ENCODE assay signal across 1 cellular context in the genomic region with DNA sequence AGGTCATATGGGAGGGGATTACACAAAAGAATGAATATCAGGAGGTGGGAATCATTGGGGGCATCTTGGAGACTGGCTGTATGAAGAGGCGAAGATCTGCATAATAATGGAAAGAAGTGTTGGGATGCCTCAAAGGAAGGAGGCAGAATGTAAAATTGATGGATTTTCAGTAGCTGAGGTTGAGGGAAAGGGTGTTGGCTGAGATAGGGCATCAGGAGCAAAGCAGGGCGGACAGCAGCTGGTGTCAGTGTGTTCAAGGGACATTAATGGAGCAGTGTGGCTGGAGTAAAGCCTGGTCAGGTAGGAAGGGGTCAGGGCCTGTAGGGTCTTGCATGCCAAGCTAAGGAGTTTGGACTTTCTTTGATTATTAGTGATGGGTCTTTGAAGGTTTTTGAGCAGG.
TF ChIP-seq lines count a peak whose summit lies in the region.

No MANE protein-coding gene starts in this region.

TF ChIP-seq in GM23338, 12 proteins besides CTCF, POLR2A, EP300 and RAD21:
- TF ChIP-seq, protein P1, sequence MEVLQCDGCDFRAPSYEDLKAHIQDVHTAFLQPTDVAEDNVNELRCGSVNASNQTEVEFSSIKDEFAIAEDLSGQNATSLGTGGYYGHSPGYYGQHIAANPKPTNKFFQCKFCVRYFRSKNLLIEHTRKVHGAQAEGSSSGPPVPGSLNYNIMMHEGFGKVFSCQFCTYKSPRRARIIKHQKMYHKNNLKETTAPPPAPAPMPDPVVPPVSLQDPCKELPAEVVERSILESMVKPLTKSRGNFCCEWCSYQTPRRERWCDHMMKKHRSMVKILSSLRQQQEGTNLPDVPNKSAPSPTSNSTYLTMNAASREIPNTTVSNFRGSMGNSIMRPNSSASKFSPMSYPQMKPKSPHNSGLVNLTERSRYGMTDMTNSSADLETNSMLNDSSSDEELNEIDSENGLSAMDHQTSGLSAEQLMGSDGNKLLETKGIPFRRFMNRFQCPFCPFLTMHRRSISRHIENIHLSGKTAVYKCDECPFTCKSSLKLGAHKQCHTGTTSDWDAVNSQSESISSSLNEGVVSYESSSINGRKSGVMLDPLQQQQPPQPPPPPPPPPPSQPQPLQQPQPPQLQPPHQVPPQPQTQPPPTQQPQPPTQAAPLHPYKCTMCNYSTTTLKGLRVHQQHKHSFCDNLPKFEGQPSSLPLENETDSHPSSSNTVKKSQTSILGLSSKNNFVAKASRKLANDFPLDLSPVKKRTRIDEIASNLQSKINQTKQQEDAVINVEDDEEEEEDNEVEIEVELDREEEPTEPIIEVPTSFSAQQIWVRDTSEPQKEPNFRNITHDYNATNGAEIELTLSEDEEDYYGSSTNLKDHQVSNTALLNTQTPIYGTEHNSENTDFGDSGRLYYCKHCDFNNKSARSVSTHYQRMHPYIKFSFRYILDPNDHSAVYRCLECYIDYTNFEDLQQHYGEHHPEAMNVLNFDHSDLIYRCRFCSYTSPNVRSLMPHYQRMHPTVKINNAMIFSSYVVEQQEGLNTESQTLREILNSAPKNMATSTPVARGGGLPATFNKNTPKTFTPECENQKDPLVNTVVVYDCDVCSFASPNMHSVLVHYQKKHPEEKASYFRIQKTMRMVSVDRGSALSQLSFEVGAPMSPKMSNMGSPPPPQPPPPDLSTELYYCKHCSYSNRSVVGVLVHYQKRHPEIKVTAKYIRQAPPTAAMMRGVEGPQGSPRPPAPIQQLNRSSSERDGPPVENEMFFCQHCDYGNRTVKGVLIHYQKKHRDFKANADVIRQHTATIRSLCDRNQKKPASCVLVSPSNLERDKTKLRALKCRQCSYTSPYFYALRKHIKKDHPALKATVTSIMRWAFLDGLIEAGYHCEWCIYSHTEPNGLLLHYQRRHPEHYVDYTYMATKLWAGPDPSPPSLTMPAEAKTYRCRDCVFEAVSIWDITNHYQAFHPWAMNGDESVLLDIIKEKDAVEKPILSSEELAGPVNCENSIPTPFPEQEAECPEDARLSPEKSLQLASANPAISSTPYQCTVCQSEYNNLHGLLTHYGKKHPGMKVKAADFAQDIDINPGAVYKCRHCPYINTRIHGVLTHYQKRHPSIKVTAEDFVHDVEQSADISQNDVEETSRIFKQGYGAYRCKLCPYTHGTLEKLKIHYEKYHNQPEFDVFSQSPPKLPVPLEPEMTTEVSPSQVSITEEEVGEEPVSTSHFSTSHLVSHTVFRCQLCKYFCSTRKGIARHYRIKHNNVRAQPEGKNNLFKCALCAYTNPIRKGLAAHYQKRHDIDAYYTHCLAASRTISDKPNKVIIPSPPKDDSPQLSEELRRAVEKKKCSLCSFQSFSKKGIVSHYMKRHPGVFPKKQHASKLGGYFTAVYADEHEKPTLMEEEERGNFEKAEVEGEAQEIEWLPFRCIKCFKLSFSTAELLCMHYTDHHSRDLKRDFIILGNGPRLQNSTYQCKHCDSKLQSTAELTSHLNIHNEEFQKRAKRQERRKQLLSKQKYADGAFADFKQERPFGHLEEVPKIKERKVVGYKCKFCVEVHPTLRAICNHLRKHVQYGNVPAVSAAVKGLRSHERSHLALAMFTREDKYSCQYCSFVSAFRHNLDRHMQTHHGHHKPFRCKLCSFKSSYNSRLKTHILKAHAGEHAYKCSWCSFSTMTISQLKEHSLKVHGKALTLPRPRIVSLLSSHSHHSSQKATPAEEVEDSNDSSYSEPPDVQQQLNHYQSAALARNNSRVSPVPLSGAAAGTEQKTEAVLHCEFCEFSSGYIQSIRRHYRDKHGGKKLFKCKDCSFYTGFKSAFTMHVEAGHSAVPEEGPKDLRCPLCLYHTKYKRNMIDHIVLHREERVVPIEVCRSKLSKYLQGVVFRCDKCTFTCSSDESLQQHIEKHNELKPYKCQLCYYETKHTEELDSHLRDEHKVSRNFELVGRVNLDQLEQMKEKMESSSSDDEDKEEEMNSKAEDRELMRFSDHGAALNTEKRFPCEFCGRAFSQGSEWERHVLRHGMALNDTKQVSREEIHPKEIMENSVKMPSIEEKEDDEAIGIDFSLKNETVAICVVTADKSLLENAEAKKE (CRISPR knock-in tag; IDR thresholded peaks at IDR 0.05): no peak
- TF ChIP-seq POLR2AphosphoS5 (IDR thresholded peaks at IDR 0.05; ENCODE audit: low read depth): no peak
- no peak for TF ChIP-seq NANOG (IDR thresholded peaks at IDR 0.05; ENCODE audit: borderline replicate concordance)
- no peak for TF ChIP-seq ZNF114 (CRISPR knock-in tag; IDR thresholded peaks at IDR 0.05)
- TF ChIP-seq, protein P2, sequence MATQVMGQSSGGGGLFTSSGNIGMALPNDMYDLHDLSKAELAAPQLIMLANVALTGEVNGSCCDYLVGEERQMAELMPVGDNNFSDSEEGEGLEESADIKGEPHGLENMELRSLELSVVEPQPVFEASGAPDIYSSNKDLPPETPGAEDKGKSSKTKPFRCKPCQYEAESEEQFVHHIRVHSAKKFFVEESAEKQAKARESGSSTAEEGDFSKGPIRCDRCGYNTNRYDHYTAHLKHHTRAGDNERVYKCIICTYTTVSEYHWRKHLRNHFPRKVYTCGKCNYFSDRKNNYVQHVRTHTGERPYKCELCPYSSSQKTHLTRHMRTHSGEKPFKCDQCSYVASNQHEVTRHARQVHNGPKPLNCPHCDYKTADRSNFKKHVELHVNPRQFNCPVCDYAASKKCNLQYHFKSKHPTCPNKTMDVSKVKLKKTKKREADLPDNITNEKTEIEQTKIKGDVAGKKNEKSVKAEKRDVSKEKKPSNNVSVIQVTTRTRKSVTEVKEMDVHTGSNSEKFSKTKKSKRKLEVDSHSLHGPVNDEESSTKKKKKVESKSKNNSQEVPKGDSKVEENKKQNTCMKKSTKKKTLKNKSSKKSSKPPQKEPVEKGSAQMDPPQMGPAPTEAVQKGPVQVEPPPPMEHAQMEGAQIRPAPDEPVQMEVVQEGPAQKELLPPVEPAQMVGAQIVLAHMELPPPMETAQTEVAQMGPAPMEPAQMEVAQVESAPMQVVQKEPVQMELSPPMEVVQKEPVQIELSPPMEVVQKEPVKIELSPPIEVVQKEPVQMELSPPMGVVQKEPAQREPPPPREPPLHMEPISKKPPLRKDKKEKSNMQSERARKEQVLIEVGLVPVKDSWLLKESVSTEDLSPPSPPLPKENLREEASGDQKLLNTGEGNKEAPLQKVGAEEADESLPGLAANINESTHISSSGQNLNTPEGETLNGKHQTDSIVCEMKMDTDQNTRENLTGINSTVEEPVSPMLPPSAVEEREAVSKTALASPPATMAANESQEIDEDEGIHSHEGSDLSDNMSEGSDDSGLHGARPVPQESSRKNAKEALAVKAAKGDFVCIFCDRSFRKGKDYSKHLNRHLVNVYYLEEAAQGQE (IDR thresholded peaks at IDR 0.05; ENCODE audit: unreplicated experiment): no peak
- TF ChIP-seq JUNB (IDR thresholded peaks at IDR 0.05; ENCODE audit: unreplicated experiment): no peak
- TF ChIP-seq, protein P3, sequence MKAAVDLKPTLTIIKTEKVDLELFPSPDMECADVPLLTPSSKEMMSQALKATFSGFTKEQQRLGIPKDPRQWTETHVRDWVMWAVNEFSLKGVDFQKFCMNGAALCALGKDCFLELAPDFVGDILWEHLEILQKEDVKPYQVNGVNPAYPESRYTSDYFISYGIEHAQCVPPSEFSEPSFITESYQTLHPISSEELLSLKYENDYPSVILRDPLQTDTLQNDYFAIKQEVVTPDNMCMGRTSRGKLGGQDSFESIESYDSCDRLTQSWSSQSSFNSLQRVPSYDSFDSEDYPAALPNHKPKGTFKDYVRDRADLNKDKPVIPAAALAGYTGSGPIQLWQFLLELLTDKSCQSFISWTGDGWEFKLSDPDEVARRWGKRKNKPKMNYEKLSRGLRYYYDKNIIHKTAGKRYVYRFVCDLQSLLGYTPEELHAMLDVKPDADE (IDR thresholded peaks at IDR 0.05): no peak
- no peak for TF ChIP-seq STAT1 (IDR thresholded peaks at IDR 0.05; ENCODE audit: unreplicated experiment)
- no peak for TF ChIP-seq ZNF331 (CRISPR knock-in tag; IDR thresholded peaks at IDR 0.05; ENCODE audit: low read depth)
- TF ChIP-seq EZH2phosphoT487 (IDR thresholded peaks at IDR 0.05; ENCODE audit: unreplicated experiment): no peak
- no peak for TF ChIP-seq EZH2 (IDR thresholded peaks at IDR 0.05; ENCODE audit: low read depth, unreplicated experiment)
- no peak for TF ChIP-seq CREB1 (CRISPR knock-in tag; IDR thresholded peaks at IDR 0.05; ENCODE audit: low read depth)
TF ChIP-seq in GM23338: peak in this region for 0.
